Comparison of ENCODE assay signal across 20 cellular contexts in the genomic region with DNA sequence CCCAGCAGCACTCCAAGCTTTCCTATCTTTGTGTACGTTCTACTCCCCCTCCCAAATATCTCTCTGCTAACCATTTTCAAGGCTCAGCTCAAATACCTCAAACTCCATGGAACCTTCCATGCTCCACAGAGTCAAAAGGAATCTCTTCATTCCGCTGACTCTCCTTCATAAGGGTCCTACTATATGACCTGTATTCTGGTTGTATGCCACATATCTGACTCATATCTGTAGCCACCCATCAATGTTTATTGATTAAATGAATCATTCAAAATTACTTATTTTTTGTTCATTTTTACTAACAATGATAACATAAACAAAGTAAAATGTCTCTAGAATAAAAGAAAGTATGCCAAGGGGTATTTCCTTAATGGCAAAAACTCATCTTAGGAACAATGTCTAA.
"Had no signal": no experiment of that assay in that cellular context is flagged by ENCODE, and none has a peak within 500 bp of the region (broad histone marks: within the 10 kb centered on the region; RNA-seq: fewer than 3 reads in every experiment).

No MANE protein-coding gene starts in this region.

- H3K36me3 ChIP-seq: colonic mucosa had no signal

- DNase-seq: activated B cell treated with CpG ODN at 0.5 μM for 24 hours; activated CD4-positive, alpha-beta T cell treated with anti-CD3 and anti-CD28 coated beads for 1 hour; activated CD4-positive, alpha-beta T cell treated with anti-CD3 and anti-CD28 coated beads, Interleukin-2, amount 10 ng/mL, durations not matched to agents 24 days and 14 days; activated CD4-positive, alpha-beta T cell treated with anti-CD3 and anti-CD28 coated beads, Interleukin-2, amount 50 U/mL, for 48 hours; activated CD8-positive, alpha-beta memory T cell treated with anti-CD3 and anti-CD28 coated beads, Interleukin-2, amount 10 ng/mL, durations not matched to agents 7 days and 5 days; activated effector memory CD4-positive, alpha-beta T cell treated with Interleukin-2 at 50 U/mL for 16 hours; activated naive CD4-positive, alpha-beta T cell; activated T-cell treated with anti-CD3 and anti-CD28 coated beads, Interleukin-2, amount 50 U/mL, for 24 hours; aorta; colonic mucosa; NCI-H1105 treated with DMSO at 0.1 percent for 48 hours; NCI-H1436 treated with DMSO at 0.1 percent for 48 hours; NCI-H187; NCI-H2081 treated with DMSO at 0.1 percent for 48 hours; NCI-H446; NCI-H524; SHP77; T-helper 17 cell; T-helper 9 cell had no signal

- H3K9me3 ChIP-seq: colonic mucosa had no signal

- FAIRE-seq: RCC 7860 had no signal

- ATAC-seq: activated CD8-positive, alpha-beta memory T cell treated with anti-CD3 and anti-CD28 coated beads, Interleukin-2, amount 10 ng/mL, durations not matched to agents 7 days and 5 days; T-helper 17 cell had no signal

- H3K4me3 ChIP-seq: colonic mucosa had no signal

- H3K27ac ChIP-seq: colonic mucosa had no signal

- H3K27me3 ChIP-seq: colonic mucosa had no signal

- H3K4me1 ChIP-seq: colonic mucosa had no signal
